Comparison of ENCODE assay signal across 25 cellular contexts in the genomic region with DNA sequence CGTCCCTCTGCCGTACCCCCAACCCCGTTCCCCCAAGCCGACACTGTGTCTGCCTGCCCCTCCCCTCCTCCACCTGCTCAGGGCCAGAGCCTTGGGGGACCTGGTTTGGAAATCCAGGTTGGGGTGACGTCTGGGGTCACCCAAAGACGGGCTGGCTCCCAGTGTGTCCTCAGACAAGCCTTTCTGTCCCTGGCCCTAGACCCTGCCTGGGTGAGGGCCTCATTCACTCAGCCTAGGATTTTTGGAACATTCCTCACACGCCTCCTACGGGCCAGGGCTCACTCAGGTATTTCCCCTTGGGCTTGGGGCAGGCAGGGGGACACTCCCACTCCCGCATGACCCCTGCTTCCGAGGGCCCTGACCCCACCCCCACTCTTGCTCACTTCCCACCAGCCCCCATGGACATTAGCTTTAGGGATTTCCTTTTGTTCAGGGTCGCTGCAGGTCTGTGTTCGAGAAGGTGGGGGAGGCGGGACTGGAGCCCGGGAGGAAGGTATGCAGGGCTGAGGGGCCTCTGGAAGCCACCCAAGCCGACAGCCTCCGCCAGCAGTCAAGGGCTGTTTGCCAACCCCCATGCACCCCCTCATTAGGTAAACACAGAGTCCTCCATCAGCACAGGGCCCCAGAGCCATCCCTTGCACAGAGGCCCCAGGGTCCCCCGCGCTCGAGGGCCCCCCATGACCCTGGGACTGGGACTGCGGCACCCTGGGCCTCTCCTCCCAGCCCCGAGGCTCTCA. TPM values are rescaled to one million over a fixed set of nuclear protein-coding genes. Genes with fewer than 3 reads are reported as not detected.
A peak's percentile ranks its signal among the peaks of the same experiment; 100 is the strongest.
DNase-seq lines count a peak whose midpoint lies in the region; ATAC-seq, FAIRE-seq and TF ChIP-seq lines count a peak whose summit lies in the region.
"Had no signal": no experiment of that assay in that cellular context is flagged by ENCODE, and none has a peak within 500 bp of the region (broad histone marks: within the 10 kb centered on the region; RNA-seq: fewer than 3 reads in every experiment).

No MANE protein-coding gene starts in this region.

- H3K4me1 ChIP-seq in RWPE2 (ENCODE audit: insufficient read depth, poor library complexity, severe bottlenecking) (peaks cover 10% of the 10 kb centered on the region), HepG2 (ENCODE audit: insufficient read depth, low read length) (peaks cover 62% of the 10 kb centered on the region), psoas muscle (peaks cover 4% of the 10 kb centered on the region)
- H3K4me1 ChIP-seq: gastroesophageal sphincter, HAP-1, thyroid gland had no signal

- CTCF ChIA-PET in HepG2 (lab: Yijun Ruan, JAX; ENCODE audit: low intra/inter-chr PET ratio, low total read pairs) = no interaction called here

- no TSS peak for BruUV-seq in HepG2 (replicated peaks; lab: Mats Ljungman, UMichigan)

- 4% methylated on average over 5 of the region's 21 CpGs for WGBS in HepG2 (ENCODE audit: low lambda C conversion rate)
- 69 to 75% (median 74%) methylated on average over 20 to 21 of the region's 21 CpGs for WGBS in psoas muscle, 3 donors

- POLR2A ChIA-PET in HepG2 (lab: Yijun Ruan, JAX) = interaction anchor here (2.5 kb wide), 1 partner anchor 13 kb away, joined by 9 read pairs; no protein-coding TSS in a partner anchor

- no peak for TF ChIP-seq CTCF in RWPE2 (IDR thresholded peaks at IDR 0.05; ENCODE audit: poor library complexity, severe bottlenecking)
- peak; percentile 25; the same call in 1 of the 2 replicates for TF ChIP-seq CTCF in HepG2 (CRISPR knock-in tag; IDR thresholded peaks at IDR 0.05)
- no peak for TF ChIP-seq CTCF in psoas muscle (IDR thresholded peaks at IDR 0.05)

- peak; percentile 69 for DNase-seq in ELF-1 (ENCODE audit: low read depth, low spot score)
- DNase-seq in RWPE2 (ENCODE audit: low spot score) = peak; percentile 47
- DNase-seq in HepG2 (ENCODE audit: low spot score) = peak; percentile 60
- DNase-seq in psoas muscle = peak; percentile 5 to 35
- DNase-seq in cerebellar cortex (ENCODE audit: low spot score) = no peak
- DNase-seq in T1000 (lab: John Stamatoyannopoulos, UW) = no peak
- no peak for DNase-seq in COR-L47 (lab: John Stamatoyannopoulos, UW)
- DNase-seq: activated CD4-positive, alpha-beta T cell treated with anti-CD3 and anti-CD28 coated beads for 1 hour; activated naive CD4-positive, alpha-beta T cell treated with anti-CD3 and anti-CD28 coated beads, Interleukin-2, amount 50 U/mL, for 16 hours; activated T-cell treated with anti-CD3 and anti-CD28 coated beads, Interleukin-2, amount 50 U/mL, for 24 hours; effector memory CD4-positive, alpha-beta T cell; esophagus squamous epithelium; NCI-H1105; NCI-H524 treated with DMSO at 0.1 percent for 48 hours; stimulated activated naive CD4-positive, alpha-beta T cell; SW 1271; thyroid gland had no signal

- peak overlapping the region; percentile 74 for H3K4me2 ChIP-seq in HepG2 (ENCODE audit: low read depth, low read length)

- H3K9me3 ChIP-seq in RWPE2 (ENCODE audit: severe bottlenecking) (no peaks in the 10 kb centered on the region), HepG2 (ENCODE audit: low read length) (no peaks in the 10 kb centered on the region), psoas muscle (no peaks in the 10 kb centered on the region)
- H3K9me3 ChIP-seq: esophagus squamous epithelium, gastroesophageal sphincter, HAP-1, thyroid gland had no signal

- H3K79me2 ChIP-seq in HepG2 (ENCODE audit: insufficient read depth, low read length) = no peaks in the 10 kb centered on the region
- H3K79me2 ChIP-seq: parathyroid adenoma had no signal

- no peak for TF ChIP-seq POLR2A in HepG2 (IDR thresholded peaks at IDR 0.05; ENCODE audit: insufficient read depth in 1 of 2, low read depth in 2 of 2, low read length in 2 of 2)

- no peak overlapping the region for H2AFZ ChIP-seq in HepG2 (ENCODE audit: low read length)
- H2AFZ ChIP-seq: parathyroid adenoma had no signal

- H3K9ac ChIP-seq in HepG2 (ENCODE audit: insufficient read depth, low read depth, low read length) = no peak overlapping the region
- H3K9ac ChIP-seq: parathyroid adenoma had no signal

- H4K20me1 ChIP-seq in HepG2 (ENCODE audit: insufficient read depth, low read length) = no peaks in the 10 kb centered on the region

- no peaks in the 10 kb centered on the region for H3K36me3 ChIP-seq in RWPE2 (ENCODE audit: low read depth)
- H3K36me3 ChIP-seq in HepG2 (replicated peaks in 1 of 2; ENCODE audit: control insufficient read depth in 1 of 2, insufficient read depth in 2 of 2, low read length in 2 of 2) = no peaks in the 10 kb centered on the region
- H3K36me3 ChIP-seq in psoas muscle (ENCODE audit: insufficient read depth in 1 of 2, low read depth in 1 of 2) = no peaks in the 10 kb centered on the region
- H3K36me3 ChIP-seq: esophagus squamous epithelium, gastroesophageal sphincter, HAP-1, thyroid gland had no signal

- ATAC-seq in RWPE2 (ENCODE audit: low read depth) (no peak), HepG2 (peak; percentile 50), psoas muscle (no peak), HG03442 (IDR thresholded peaks at IDR 0.05; ENCODE audit: unreplicated experiment) (no peak)
- ATAC-seq: CD8-positive, alpha-beta T cell; gastroesophageal sphincter had no signal

- in situ Hi-C loops in HepG2 (cut with HindIII; ENCODE audit: extremely low pct_ligation_motif_present, low pct_unique_long_range_greater_than_20kb) = no loop called here

- H3K4me3 ChIP-seq in RWPE2 (ENCODE audit: severe bottlenecking) = no peak overlapping the region
- H3K4me3 ChIP-seq in HepG2 (replicated peaks in 1 of 3; ENCODE audit: insufficient read depth in 1 of 3, low read depth in 2 of 3, low read length in 3 of 3) = peak overlapping the region in 2 of 3 experiments; percentile 13 to 53; a peak in 1 of 6 replicates
- no peak overlapping the region for H3K4me3 ChIP-seq in psoas muscle
- H3K4me3 ChIP-seq: esophagus squamous epithelium, gastroesophageal sphincter, HAP-1, skin epidermis, thyroid gland had no signal

- no peaks in the 10 kb centered on the region for H3K27me3 ChIP-seq in RWPE2 (ENCODE audit: insufficient read depth, poor library complexity, severe bottlenecking)
- peaks cover 4 to 18% of the 10 kb centered on the region in 2 experiments for H3K27me3 ChIP-seq in HepG2 (ENCODE audit: control insufficient read depth in 1 of 2, insufficient read depth in 2 of 2, low read length in 2 of 2)
- peaks cover 0 to 2% (median 0%) of the 10 kb centered on the region in 3 donors for H3K27me3 ChIP-seq in psoas muscle (ENCODE audit: insufficient read depth in 3 of 3, low read length in 2 of 3)
- H3K27me3 ChIP-seq: thyroid gland had no signal

- TF ChIP-seq RAD21 in HepG2 (CRISPR knock-in tag; IDR thresholded peaks at IDR 0.05) = no peak

- intact Hi-C loops in HepG2 (cut with micrococcal nuclease; ENCODE audit: unreplicated experiment) = loop anchor here (10.0 kb wide), 1 partner anchor 50 kb away; no protein-coding TSS in a partner anchor
- intact Hi-C loops in psoas muscle (cut with DNase I) = no loop called here

- TF ChIP-seq EP300 in HepG2 (IDR thresholded peaks at IDR 0.05; ENCODE audit: low read depth in 2 of 2, low read length in 2 of 2) (peak in 1 of 2 experiments; percentile 45; a peak in 1 of 4 replicates), HepG2 (CRISPR knock-in tag; IDR thresholded peaks at IDR 0.05; ENCODE audit: borderline replicate concordance) (no peak; the same call in 1 of the 2 replicates)

- no peak overlapping the region for H3K27ac ChIP-seq in RWPE2 (ENCODE audit: poor library complexity, severe bottlenecking)
- no peak overlapping the region for H3K27ac ChIP-seq in HepG2 (ENCODE audit: extremely low read length, insufficient read depth, low read length)
- H3K27ac ChIP-seq in psoas muscle = no peak overlapping the region
- H3K27ac ChIP-seq: esophagus squamous epithelium, gastroesophageal sphincter, parathyroid adenoma, thyroid gland had no signal

- peak; percentile 8 for FAIRE-seq in HepG2 (lab: Jason Lieb, UNC)
- FAIRE-seq: astrocyte, GM12891 had no signal

TF ChIP-seq in HepG2, 621 proteins besides CTCF, POLR2A, EP300 and RAD21 (continues in another document):
- 0 out of 2 replicates have a peak, but pooled peaks have one; percentile 23 for TF ChIP-seq ERF (CRISPR knock-in tag; IDR thresholded peaks at IDR 0.05)

RNA-seq across cellular contexts. Expression of gene PDGFA, which starts 35.1 kb away (rescaled TPM):
- total RNA-seq in HepG2 (2016; rRNA removed; fragmentation: Illumina TruSeq; extraction: Trizol) (0.80 and 1.5 TPM in 2 replicates), psoas muscle (10 to 100 TPM; 13.9 to 30.4 (median 19.2) TPM)
- 1.1 and 1.6 TPM in 2 replicates for total RNA-seq in HepG2 (2016; cell fraction: cytosol; rRNA removed; fragmentation: Illumina TruSeq; extraction: Trizol; ENCODE audit: low read depth)
- total RNA-seq in HepG2 (2016; cell fraction: insoluble cytoplasmic fraction; rRNA removed; fragmentation: Illumina TruSeq; extraction: Trizol) = 1.0 and 1.8 TPM in 2 replicates
- total RNA-seq in HepG2 (2016; cell fraction: membrane; rRNA removed; fragmentation: Illumina TruSeq; extraction: Trizol) = 2.6 and 3.0 TPM in 2 replicates
- 1.3 and 1.4 TPM in 2 replicates for total RNA-seq in HepG2 (2016; cell fraction: nucleus; rRNA removed; fragmentation: Illumina TruSeq; extraction: Trizol)
- polyA plus RNA-seq in HepG2 (2011; rRNA removed) (2.4 and 3.4 TPM in 2 replicates), psoas muscle (10 to 100 TPM in 2 of 3 donors, 1 to 10 TPM in 1; 9.1 to 24.4 (median 15.3) TPM)
- polyA plus RNA-seq in HepG2 (2011; cell fraction: cytosol; rRNA removed) = 1.2 and 2.1 TPM in 2 replicates
- 2.9 and 5.0 TPM in 2 replicates for polyA plus RNA-seq in HepG2 (2011; cell fraction: nucleus; rRNA removed)
- 1.2 and 1.3 TPM in 2 replicates for polyA plus RNA-seq in HepG2 (2012)
- 0.57 and 0.60 TPM in 2 replicates for polyA plus RNA-seq in HepG2 (2016; cell fraction: cytosol; fragmentation: Illumina TruSeq; extraction: Trizol; ENCODE audit: low read depth)
- 0.93 and 1.1 TPM in 2 replicates for polyA plus RNA-seq in HepG2 (2016; cell fraction: insoluble cytoplasmic fraction; fragmentation: Illumina TruSeq; extraction: Trizol; ENCODE audit: low read depth)
- 1.1 TPM in 2 replicates for polyA plus RNA-seq in HepG2 (2016; cell fraction: membrane; fragmentation: Illumina TruSeq; extraction: Trizol; ENCODE audit: low read depth)
- 1.9 TPM in 2 replicates for polyA plus RNA-seq in HepG2 (2016; cell fraction: nucleus; fragmentation: Illumina TruSeq; extraction: Trizol; ENCODE audit: insufficient read depth, low read depth)
- 14.6 and 20.5 TPM in 2 replicates for polyA minus RNA-seq in HepG2 (2011; rRNA and poly(A)+ RNA removed; ENCODE audit: low replicate concordance)
- polyA minus RNA-seq in HepG2 (2011; cell fraction: cytosol; rRNA and poly(A)+ RNA removed) = 4.8 and 15.5 TPM in 2 replicates
- 2.3 and 2.4 TPM in 2 replicates for polyA minus RNA-seq in HepG2 (2011; cell fraction: nucleus; rRNA and poly(A)+ RNA removed)

Comparison
In these comparisons a context has a peak if more than half of its experiments do, and no peak if none do; other contexts are left out.
1. DNase-seq: peak in ELF-1 (single experiment), RWPE2 (single experiment), HepG2 (single experiment) and psoas muscle (2 of 2); none in cerebellar cortex (single experiment), T1000 (single experiment) and COR-L47 (single experiment).
2. H3K4me3 ChIP-seq: peak in HepG2 (2 of 3); none in RWPE2 (single experiment) and psoas muscle (single experiment).